ENCODE assay signal across 1 cellular context in genomic region chr9:12968093-12968492, GRCh38.
TF ChIP-seq lines count a peak whose summit lies in the region.

No MANE protein-coding gene starts in this region.

TF ChIP-seq in H1, 55 proteins besides CTCF, POLR2A, EP300 and RAD21 (continued from another document):
- no peak for TF ChIP-seq CHD7 (IDR thresholded peaks at IDR 0.05; ENCODE audit: insufficient replicate concordance, low read length)
- no peak for TF ChIP-seq SP2 (IDR thresholded peaks at IDR 0.05; ENCODE audit: low read length)
- TF ChIP-seq, protein P1, sequence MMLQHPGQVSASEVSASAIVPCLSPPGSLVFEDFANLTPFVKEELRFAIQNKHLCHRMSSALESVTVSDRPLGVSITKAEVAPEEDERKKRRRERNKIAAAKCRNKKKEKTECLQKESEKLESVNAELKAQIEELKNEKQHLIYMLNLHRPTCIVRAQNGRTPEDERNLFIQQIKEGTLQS (IDR thresholded peaks at IDR 0.05; ENCODE audit: insufficient read depth, low read depth, low read length), result no peak
- TF ChIP-seq BCL11A (IDR thresholded peaks at IDR 0.05; ENCODE audit: low read depth in 2 of 2, low read length in 2 of 2), result no peak
- TF ChIP-seq KDM1A (IDR thresholded peaks at IDR 0.05; ENCODE audit: borderline replicate concordance, low read length), result no peak
- no peak for TF ChIP-seq HDAC2 (IDR thresholded peaks at IDR 0.05; ENCODE audit: borderline replicate concordance in 1 of 2, low read depth in 2 of 2, low read length in 2 of 2)
- TF ChIP-seq SUZ12 (IDR thresholded peaks at IDR 0.05; ENCODE audit: low read length), result no peak
- TF ChIP-seq ATF2 (IDR thresholded peaks at IDR 0.05; ENCODE audit: low read length), result no peak
- TF ChIP-seq PHF8 (conservative IDR thresholded peaks at IDR 0.05; ENCODE audit: low read depth, low read length), result no peak
- TF ChIP-seq KDM4A (IDR thresholded peaks at IDR 0.05; ENCODE audit: low read depth, low read length, severe bottlenecking), result no peak
- no peak for TF ChIP-seq SIX5 (IDR thresholded peaks at IDR 0.05; ENCODE audit: low read depth, low read length)
